ENCODE assay signal across 14 cellular contexts in the genomic region with DNA sequence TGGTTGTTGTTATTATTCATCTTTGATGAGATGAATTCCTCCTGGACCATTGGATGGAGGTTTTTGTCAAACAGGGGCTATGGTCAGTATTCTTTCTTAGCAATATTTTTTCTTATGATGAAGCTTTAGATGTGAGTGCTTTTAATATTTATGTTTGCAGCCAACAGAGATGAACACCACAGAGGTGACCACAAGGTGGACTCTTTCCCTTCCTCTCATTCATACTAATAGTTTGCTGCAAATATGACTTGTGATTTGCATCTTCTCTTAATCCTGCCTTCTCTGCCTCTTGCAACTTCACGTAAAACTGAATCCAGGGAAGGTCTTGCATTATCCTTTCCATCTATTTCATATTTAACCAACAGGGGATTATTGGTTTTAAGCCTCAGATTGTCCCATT.
DNase-seq lines count a peak whose midpoint lies in the region; ATAC-seq, FAIRE-seq and TF ChIP-seq lines count a peak whose summit lies in the region.
"Had no signal": no experiment of that assay in that cellular context is flagged by ENCODE, and none has a peak within 500 bp of the region (broad histone marks: within the 10 kb centered on the region; RNA-seq: fewer than 3 reads in every experiment).

No MANE protein-coding gene starts in this region.

- RAD21 ChIA-PET in GM12878 (lab: Charles Lee; ENCODE audit: unreplicated experiment), result no interaction called here

- H3K9me3 Mint-ChIP-seq in mesothelial cell of epicardium, result no peaks in the 10 kb centered on the region
- H3K9me3 Mint-ChIP-seq: activated naive CD8-positive, alpha-beta T cell treated with anti-CD3 and anti-CD28 coated beads, Interleukin-2, amount 50 U/mL, for 24 hours had no signal

- no peak for DNase-seq in GM13976 (ENCODE audit: low spot score)
- peak; percentile 2 for DNase-seq in KBM-7
- no peak for DNase-seq in GM12878 (ENCODE audit: low read depth, low spot score)
- DNase-seq in mesothelial cell of epicardium (ENCODE audit: low spot score in 2 of 2, unreplicated experiment in 2 of 2), result no peak
- DNase-seq in stimulated activated naive CD4-positive, alpha-beta T cell (lab: John Stamatoyannopoulos, UW), result no peak
- DNase-seq in pancreas, result no peak
- DNase-seq: activated naive CD8-positive, alpha-beta T cell treated with anti-CD3 and anti-CD28 coated beads, Interleukin-2, amount 50 U/mL, for 24 hours; EL; NCI-H2029; stimulated activated naive CD8-positive, alpha-beta T cell treated with anti-CD3 and anti-CD28 coated beads, Interleukin-15, amount 100 ng/mL, for 72 hours; T-cell had no signal

- WGBS in GM12878 (ENCODE audit: insufficient coverage, insufficient replicate concordance, low lambda C conversion rate, missing lambda C conversion rate), result 4% methylated on average over 1 of the region's 1 CpG
- WGBS in pancreas, 2 donors, result 17 to 25% methylated on average over 1 of the region's 1 CpG

- no peak overlapping the region for H3K27ac ChIP-seq in GM12878 (ENCODE audit: control insufficient read depth, insufficient read depth)
- no peak overlapping the region for H3K27ac ChIP-seq in pancreas
- H3K27ac ChIP-seq: neutrophil had no signal

- no peak for TF ChIP-seq POLR2A in GM12878 (IDR thresholded peaks at IDR 0.05; ENCODE audit: low read depth, low read length)

- no peaks in the 10 kb centered on the region for H3K9me3 ChIP-seq in GM12878 (replicated peaks; ENCODE audit: control insufficient read depth, insufficient read depth, low read length)
- H3K9me3 ChIP-seq in pancreas, result no peaks in the 10 kb centered on the region
- H3K9me3 ChIP-seq: neutrophil had no signal

- POLR2A ChIA-PET in GM12878 (lab: Charles Lee), result no interaction called here

- H3K27me3 ChIP-seq in GM12878 (replicated peaks in 1 of 2; ENCODE audit: control insufficient read depth in 2 of 2, insufficient read depth in 2 of 2, low read length in 1 of 2) (no peaks in the 10 kb centered on the region), pancreas (no peaks in the 10 kb centered on the region)
- H3K27me3 ChIP-seq: neutrophil had no signal

- no peaks in the 10 kb centered on the region for H3K36me3 ChIP-seq in GM12878 (ENCODE audit: control insufficient read depth in 2 of 2, insufficient read depth in 2 of 2, low read length in 1 of 2)
- H3K36me3 ChIP-seq in pancreas, result no peaks in the 10 kb centered on the region
- H3K36me3 ChIP-seq: neutrophil had no signal

- FAIRE-seq in GM12878 (lab: Jason Lieb, UNC), result no peak
- FAIRE-seq in pancreas (lab: Jason Lieb, UNC), result no peak

- no peak for TF ChIP-seq EP300 in GM12878 (IDR thresholded peaks at IDR 0.05; ENCODE audit: borderline replicate concordance in 1 of 2, control insufficient read depth in 1 of 2, low read depth in 2 of 2, low read length in 2 of 2)

- TF ChIP-seq RAD21 in GM12878 (IDR thresholded peaks at IDR 0.05; ENCODE audit: insufficient read depth, low read depth, low read length), result peak; percentile 37; the same call in 1 of the 2 replicates

- H3K4me3 ChIP-seq in GM12878 (no peak overlapping the region), pancreas (no peak overlapping the region)

- no TSS peak for BruUV-seq in GM12878 (replicated peaks; lab: Mats Ljungman, UMichigan)

- H3K79me2 ChIP-seq in GM12878 (ENCODE audit: control insufficient read depth, insufficient read depth, low read length), result no peaks in the 10 kb centered on the region

- H3K9ac ChIP-seq in GM12878 (ENCODE audit: control insufficient read depth, insufficient read depth, low read length), result no peak overlapping the region

- CTCF ChIA-PET in GM12878 (lab: Yijun Ruan, JAX), result no interaction called here

- in situ Hi-C loops in GM13976 (cut with MboI; ENCODE audit: low sequenced_read_pairs, unreplicated experiment) (no loop called here), KBM-7 (cut with MboI; ENCODE audit: low pct_unique_long_range_greater_than_20kb, low sequenced_read_pairs) (no loop called here), GM12878 (cut with MboI) (no loop called here)

- SMC1A ChIA-PET in GM12878 (lab: Charles Lee; ENCODE audit: uncharacterized antibody, unreplicated experiment), result interaction anchor here (0.6 kb wide), 1 partner anchor 257 kb away, joined by 3 read pairs; no protein-coding TSS in a partner anchor

- TF ChIP-seq CTCF in GM13976 (IDR thresholded peaks at IDR 0.05; ENCODE audit: borderline replicate concordance, control extremely low read depth, extremely low read depth, insufficient read depth, missing control alignments), result peak; percentile 8
- peak in 1 of 3 experiments; percentile 4; a peak in 1 of 6 replicates for TF ChIP-seq CTCF in GM12878 (IDR thresholded peaks at IDR 0.05 in 2 of 3, conservative IDR thresholded peaks at IDR 0.05 in 1 of 3; ENCODE audit: control insufficient read depth in 2 of 3, extremely low read depth in 1 of 3, insufficient read depth in 1 of 3, low read depth in 3 of 3, low read length in 3 of 3)
- peak; percentile 30 for TF ChIP-seq CTCF in mesothelial cell of epicardium (IDR thresholded peaks at IDR 0.05; ENCODE audit: unreplicated experiment)
- TF ChIP-seq CTCF in pancreas (IDR thresholded peaks at IDR 0.05), result no peak

- peak; percentile 44; the same call in 1 of the 3 replicates for ATAC-seq in GM12878
- no peak for ATAC-seq in GM21717 (IDR thresholded peaks at IDR 0.05; ENCODE audit: unreplicated experiment)
- ATAC-seq in GM21786 (IDR thresholded peaks at IDR 0.05; ENCODE audit: unreplicated experiment), result no peak
- no peak for ATAC-seq in pancreas
- ATAC-seq: activated naive CD8-positive, alpha-beta T cell treated with anti-CD3 and anti-CD28 coated beads, Interleukin-2, amount 50 U/mL, for 24 hours; stimulated activated naive CD8-positive, alpha-beta T cell treated with anti-CD3 and anti-CD28 coated beads, Interleukin-15, amount 100 ng/mL, for 72 hours; T-cell had no signal

- no peaks in the 10 kb centered on the region for H4K20me1 ChIP-seq in GM12878 (ENCODE audit: control insufficient read depth, insufficient read depth)

- no peaks in the 10 kb centered on the region for H3K36me3 Mint-ChIP-seq in mesothelial cell of epicardium
- H3K36me3 Mint-ChIP-seq: T-cell had no signal

- intact Hi-C loops in GM12878 (cut with micrococcal nuclease; ENCODE audit: unreplicated experiment) (loop anchor here (5.0 kb wide), 1 partner anchor 232 kb away; no protein-coding TSS in a partner anchor), pancreas (cut with DNase I) (no loop called here)

- H3K4me3 Mint-ChIP-seq in mesothelial cell of epicardium, result no peak overlapping the region
- H3K4me3 Mint-ChIP-seq: activated naive CD8-positive, alpha-beta T cell treated with anti-CD3 and anti-CD28 coated beads, Interleukin-2, amount 50 U/mL, for 24 hours; stimulated activated naive CD8-positive, alpha-beta T cell treated with anti-CD3 and anti-CD28 coated beads, Interleukin-15, amount 100 ng/mL, for 72 hours; T-cell had no signal

- peaks cover 2% of the 10 kb centered on the region for H3K27me3 Mint-ChIP-seq in mesothelial cell of epicardium (ENCODE audit: low read depth)
- H3K27me3 Mint-ChIP-seq: activated naive CD8-positive, alpha-beta T cell treated with anti-CD3 and anti-CD28 coated beads, Interleukin-2, amount 50 U/mL, for 24 hours had no signal

- no peak overlapping the region for H3K4me2 ChIP-seq in GM12878 (ENCODE audit: control insufficient read depth, insufficient read depth)

- no peaks in the 10 kb centered on the region for H3K4me1 ChIP-seq in GM12878 (ENCODE audit: control insufficient read depth, insufficient read depth, low read length)
- H3K4me1 ChIP-seq in pancreas, result no peaks in the 10 kb centered on the region

- H3K27ac Mint-ChIP-seq in mesothelial cell of epicardium, result no peak overlapping the region
- H3K27ac Mint-ChIP-seq: activated naive CD8-positive, alpha-beta T cell treated with anti-CD3 and anti-CD28 coated beads, Interleukin-2, amount 50 U/mL, for 24 hours; stimulated activated naive CD8-positive, alpha-beta T cell treated with anti-CD3 and anti-CD28 coated beads, Interleukin-15, amount 100 ng/mL, for 72 hours; T-cell had no signal

- H2AFZ ChIP-seq in GM12878 (ENCODE audit: control insufficient read depth, low read depth, low read length), result no peak overlapping the region

- H3K4me1 Mint-ChIP-seq in mesothelial cell of epicardium, result peaks cover 8% of the 10 kb centered on the region
- H3K4me1 Mint-ChIP-seq: activated naive CD8-positive, alpha-beta T cell treated with anti-CD3 and anti-CD28 coated beads, Interleukin-2, amount 50 U/mL, for 24 hours; stimulated activated naive CD8-positive, alpha-beta T cell treated with anti-CD3 and anti-CD28 coated beads, Interleukin-15, amount 100 ng/mL, for 72 hours; T-cell had no signal

TF ChIP-seq in GM12878, 131 proteins besides CTCF, POLR2A, EP300 and RAD21 (continues in another document):
- TF ChIP-seq EGR1 (IDR thresholded peaks at IDR 0.05; ENCODE audit: borderline replicate concordance in 1 of 2, low read depth in 2 of 2, low read length in 2 of 2) (no peak), ATF7 (IDR thresholded peaks at IDR 0.05; ENCODE audit: low read depth) (no peak)
- TF ChIP-seq, protein P1, sequence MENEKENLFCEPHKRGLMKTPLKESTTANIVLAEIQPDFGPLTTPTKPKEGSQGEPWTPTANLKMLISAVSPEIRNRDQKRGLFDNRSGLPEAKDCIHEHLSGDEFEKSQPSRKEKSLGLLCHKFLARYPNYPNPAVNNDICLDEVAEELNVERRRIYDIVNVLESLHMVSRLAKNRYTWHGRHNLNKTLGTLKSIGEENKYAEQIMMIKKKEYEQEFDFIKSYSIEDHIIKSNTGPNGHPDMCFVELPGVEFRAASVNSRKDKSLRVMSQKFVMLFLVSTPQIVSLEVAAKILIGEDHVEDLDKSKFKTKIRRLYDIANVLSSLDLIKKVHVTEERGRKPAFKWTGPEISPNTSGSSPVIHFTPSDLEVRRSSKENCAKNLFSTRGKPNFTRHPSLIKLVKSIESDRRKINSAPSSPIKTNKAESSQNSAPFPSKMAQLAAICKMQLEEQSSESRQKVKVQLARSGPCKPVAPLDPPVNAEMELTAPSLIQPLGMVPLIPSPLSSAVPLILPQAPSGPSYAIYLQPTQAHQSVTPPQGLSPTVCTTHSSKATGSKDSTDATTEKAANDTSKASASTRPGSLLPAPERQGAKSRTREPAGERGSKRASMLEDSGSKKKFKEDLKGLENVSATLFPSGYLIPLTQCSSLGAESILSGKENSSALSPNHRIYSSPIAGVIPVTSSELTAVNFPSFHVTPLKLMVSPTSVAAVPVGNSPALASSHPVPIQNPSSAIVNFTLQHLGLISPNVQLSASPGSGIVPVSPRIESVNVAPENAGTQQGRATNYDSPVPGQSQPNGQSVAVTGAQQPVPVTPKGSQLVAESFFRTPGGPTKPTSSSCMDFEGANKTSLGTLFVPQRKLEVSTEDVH (IDR thresholded peaks at IDR 0.05; ENCODE audit: low read depth, partially characterized antibody), result no peak

Comparison
In these comparisons a context has a peak if more than half of its experiments do, and no peak if none do; other contexts are left out.
1. CTCF ChIP-seq: peak in GM13976 (single experiment) and mesothelial cell of epicardium (single experiment); none in pancreas (0 of 4).